Comparison of ENCODE assay signal across 1 cellular context in the genomic region with DNA sequence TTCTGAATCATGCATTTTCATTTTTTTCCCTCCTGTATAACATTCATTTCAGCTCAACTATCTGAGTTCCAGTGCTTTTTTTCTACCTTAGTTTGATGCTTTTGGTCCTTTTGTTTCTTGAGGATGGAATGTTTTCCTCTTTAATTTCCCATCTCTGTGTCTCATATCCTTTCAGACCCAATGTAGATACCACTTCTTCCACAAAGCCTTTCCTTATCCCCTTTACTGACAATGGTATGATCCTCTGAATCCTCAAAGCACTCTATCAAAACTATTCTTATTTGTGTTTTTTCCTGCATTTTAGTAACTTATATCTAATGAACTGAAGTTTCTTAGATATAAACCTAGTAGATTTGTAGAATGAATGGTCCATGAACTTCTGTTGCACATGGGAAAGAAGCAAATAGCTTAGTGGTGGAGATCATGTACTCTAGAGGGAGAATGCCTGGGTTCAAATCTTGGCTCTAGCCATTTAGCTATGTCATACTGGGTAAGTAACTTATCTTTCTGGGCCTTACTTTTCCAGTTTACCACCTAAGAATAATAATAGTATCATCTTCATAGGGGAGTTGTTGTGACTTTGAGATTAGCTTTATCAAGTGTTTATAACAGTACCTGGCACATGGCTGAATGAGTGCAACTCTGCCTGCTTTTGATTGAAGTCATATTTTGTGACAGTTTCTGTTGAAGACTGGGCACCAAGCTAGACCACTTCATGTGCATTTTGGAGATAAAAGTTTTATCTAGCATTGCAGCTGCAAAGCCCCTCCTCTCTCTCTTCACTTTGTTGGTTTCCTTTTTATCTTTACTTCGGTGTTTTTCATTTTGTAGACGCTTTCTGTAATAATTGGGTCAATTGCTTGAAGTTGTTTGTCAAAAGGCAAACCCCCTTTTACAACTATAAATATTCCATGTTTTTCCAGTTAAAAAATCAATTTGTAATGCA.
TF ChIP-seq lines count a peak whose summit lies in the region.

No MANE protein-coding gene starts in this region.

TF ChIP-seq in IMR-90, 13 proteins besides CTCF, POLR2A, EP300 and RAD21:
- TF ChIP-seq, protein P1, sequence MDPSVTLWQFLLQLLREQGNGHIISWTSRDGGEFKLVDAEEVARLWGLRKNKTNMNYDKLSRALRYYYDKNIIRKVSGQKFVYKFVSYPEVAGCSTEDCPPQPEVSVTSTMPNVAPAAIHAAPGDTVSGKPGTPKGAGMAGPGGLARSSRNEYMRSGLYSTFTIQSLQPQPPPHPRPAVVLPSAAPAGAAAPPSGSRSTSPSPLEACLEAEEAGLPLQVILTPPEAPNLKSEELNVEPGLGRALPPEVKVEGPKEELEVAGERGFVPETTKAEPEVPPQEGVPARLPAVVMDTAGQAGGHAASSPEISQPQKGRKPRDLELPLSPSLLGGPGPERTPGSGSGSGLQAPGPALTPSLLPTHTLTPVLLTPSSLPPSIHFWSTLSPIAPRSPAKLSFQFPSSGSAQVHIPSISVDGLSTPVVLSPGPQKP (IDR thresholded peaks at IDR 0.05; ENCODE audit: borderline replicate concordance, low read depth, low read length): no peak
- no peak for TF ChIP-seq RFX5 (IDR thresholded peaks at IDR 0.05; ENCODE audit: low read depth, low read length)
- TF ChIP-seq BHLHE40 (IDR thresholded peaks at IDR 0.05; ENCODE audit: low read depth, low read length): no peak
- TF ChIP-seq FOS (IDR thresholded peaks at IDR 0.05; ENCODE audit: low read depth, low read length): no peak
- TF ChIP-seq MAZ (IDR thresholded peaks at IDR 0.05; ENCODE audit: borderline replicate concordance, low read depth, low read length): no peak
- TF ChIP-seq SMC3 (IDR thresholded peaks at IDR 0.05; ENCODE audit: low read depth, low read length): no peak
- TF ChIP-seq CHD1 (IDR thresholded peaks at IDR 0.05; ENCODE audit: low read depth, low read length): no peak
- no peak for TF ChIP-seq RCOR1 (IDR thresholded peaks at IDR 0.05; ENCODE audit: insufficient replicate concordance, low read length)
